Comparison of ENCODE assay signal across 21 cellular contexts in the genomic region with DNA sequence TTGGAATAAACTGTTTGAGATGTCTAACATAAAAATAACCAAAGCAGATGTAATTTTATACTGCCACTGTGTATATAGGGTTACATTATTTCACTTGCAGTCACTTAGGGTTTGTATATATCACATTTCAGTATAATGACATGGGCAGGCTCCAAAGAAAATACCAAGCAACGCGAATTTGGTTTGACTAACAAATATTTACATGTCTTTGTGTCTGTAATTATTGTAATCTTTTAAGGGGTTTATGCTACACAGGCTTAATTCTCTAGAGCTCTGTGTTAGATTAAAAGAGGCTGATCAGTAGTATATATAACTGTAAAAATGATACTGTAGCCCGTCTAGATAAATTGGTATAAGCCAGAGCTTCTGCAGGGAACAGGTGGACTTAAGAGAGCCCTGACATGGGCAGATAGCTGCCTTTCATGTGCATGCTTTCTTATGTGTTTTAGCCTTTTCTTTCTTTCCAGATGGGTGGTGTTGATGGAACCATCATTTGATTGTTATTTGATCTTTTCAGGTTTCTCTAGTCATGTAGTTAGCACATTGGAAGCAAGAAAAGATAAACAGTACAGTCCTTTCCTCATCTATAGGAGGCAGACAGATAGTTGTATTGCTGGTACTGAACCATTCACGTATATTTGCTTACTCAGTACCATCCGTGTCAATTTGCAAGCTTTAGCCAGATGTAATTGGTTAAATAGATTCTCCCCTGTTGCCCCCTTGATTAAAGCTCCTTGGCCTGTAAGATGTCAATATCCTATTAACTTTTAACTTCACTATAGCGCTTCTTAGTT.
A peak's percentile ranks its signal among the peaks of the same experiment; 100 is the strongest.
DNase-seq lines count a peak whose midpoint lies in the region; ATAC-seq and TF ChIP-seq lines count a peak whose summit lies in the region.
"Had no signal": no experiment of that assay in that cellular context is flagged by ENCODE, and none has a peak within 500 bp of the region (broad histone marks: within the 10 kb centered on the region; RNA-seq: fewer than 3 reads in every experiment).

No MANE protein-coding gene starts in this region.

- no peaks in the 10 kb centered on the region for H3K4me1 ChIP-seq in heart left ventricle
- H3K4me1 ChIP-seq in colonic mucosa: no peaks in the 10 kb centered on the region
- H3K4me1 ChIP-seq: foreskin keratinocyte had no signal

- no peak for TF ChIP-seq CTCF in heart left ventricle (IDR thresholded peaks at IDR 0.05)
- no peak for TF ChIP-seq CTCF in colonic mucosa (IDR thresholded peaks at IDR 0.05)

- H3K36me3 Mint-ChIP-seq in T-helper 2 cell treated with Interferon-gamma antibody and Interleukin-4, amounts not matched to agents 5 μg/mL and 100 μg/mL, for 36 hours (ENCODE audit: low read depth): peaks cover 16% of the 10 kb centered on the region

- no peak overlapping the region for H3K9ac ChIP-seq in colonic mucosa (ENCODE audit: low read depth in 2 of 2, low read length in 2 of 2)

- ATAC-seq in heart left ventricle: no peak
- ATAC-seq: activated CD4-positive, CD25-positive, alpha-beta regulatory T cell treated with anti-CD3 and anti-CD28 coated beads, Interleukin-2, amount 50 U/mL, for 24 hours; foreskin keratinocyte had no signal

- peaks cover 0 to 9% (median 0%) of the 10 kb centered on the region in 12 donors for H3K9me3 ChIP-seq in heart left ventricle
- H3K9me3 ChIP-seq in colonic mucosa: no peaks in the 10 kb centered on the region
- H3K9me3 ChIP-seq: SJCRH30 had no signal

- TF ChIP-seq POLR2A in heart left ventricle (IDR thresholded peaks at IDR 0.05): no peak

- H3K36me3 ChIP-seq in heart left ventricle: no peaks in the 10 kb centered on the region
- no peaks in the 10 kb centered on the region for H3K36me3 ChIP-seq in colonic mucosa
- H3K36me3 ChIP-seq: brain microvascular endothelial cell, SJCRH30 had no signal

- H3K4me3 ChIP-seq in heart left ventricle (no peak overlapping the region), colonic mucosa (no peak overlapping the region)
- H3K4me3 ChIP-seq: coronary artery, SJCRH30 had no signal

- no peak overlapping the region for H3K27ac Mint-ChIP-seq in T-helper 2 cell treated with Interferon-gamma antibody and Interleukin-4, amounts not matched to agents 5 μg/mL and 100 μg/mL, for 36 hours
- H3K27ac Mint-ChIP-seq: activated naive CD8-positive, alpha-beta T cell treated with anti-CD3 and anti-CD28 coated beads, Interleukin-2, amount 10 ng/mL, durations not matched to agents 7 days and 5 days; progenitor cell of endocrine pancreas had no signal

- H3K27ac ChIP-seq in heart left ventricle (no peak overlapping the region), colonic mucosa (no peak overlapping the region)
- H3K27ac ChIP-seq: brain microvascular endothelial cell, coronary artery, foreskin keratinocyte, SJCRH30 had no signal

- no peaks in the 10 kb centered on the region for H3K4me1 Mint-ChIP-seq in T-helper 2 cell treated with Interferon-gamma antibody and Interleukin-4, amounts not matched to agents 5 μg/mL and 100 μg/mL, for 36 hours (ENCODE audit: low read depth)

- intact Hi-C loops in heart left ventricle (cut with DNase I): no loop called here
- intact Hi-C loops in colonic mucosa (cut with DNase I): no loop called here

- H3K27me3 Mint-ChIP-seq in T-helper 2 cell treated with Interferon-gamma antibody and Interleukin-4, amounts not matched to agents 5 μg/mL and 100 μg/mL, for 36 hours (ENCODE audit: low read depth): no peaks in the 10 kb centered on the region
- H3K27me3 Mint-ChIP-seq: activated naive CD8-positive, alpha-beta T cell treated with anti-CD3 and anti-CD28 coated beads, Interleukin-2, amount 10 ng/mL, durations not matched to agents 7 days and 5 days; progenitor cell of endocrine pancreas had no signal

- no peaks in the 10 kb centered on the region for H3K27me3 ChIP-seq in heart left ventricle
- no peaks in the 10 kb centered on the region for H3K27me3 ChIP-seq in colonic mucosa
- H3K27me3 ChIP-seq: brain microvascular endothelial cell, foreskin keratinocyte, SJCRH30 had no signal

- WGBS in heart left ventricle, 4 donors: 79 to 90% (median 84%) methylated on average over 6 of the region's 6 CpGs

- peak; percentile 24 for DNase-seq in DMS53 (lab: John Stamatoyannopoulos, UW)
- no peak for DNase-seq in DMS53 treated with DMSO at 0.1 percent for 48 hours (lab: John Stamatoyannopoulos, UW; ENCODE audit: unreplicated experiment)
- peak; percentile 15 for DNase-seq in M059J (ENCODE audit: low read depth)
- DNase-seq in NCI-H526 treated with DMSO at 0.1 percent for 48 hours (lab: John Stamatoyannopoulos, UW): peak; percentile 97
- DNase-seq in myocyte (ENCODE audit: low read depth): peak; percentile 49
- DNase-seq in heart left ventricle: no peak
- DNase-seq in T-helper 2 cell treated with Interferon-gamma antibody and Interleukin-4, amounts not matched to agents 5 μg/mL and 100 μg/mL, for 36 hours (ENCODE audit: low spot score): no peak
- DNase-seq in colonic mucosa: no peak
- DNase-seq: activated CD8-positive, alpha-beta memory T cell treated with anti-CD3 and anti-CD28 coated beads for 24 hours; activated naive CD8-positive, alpha-beta T cell treated with anti-CD3 and anti-CD28 coated beads, Interleukin-2, amount 10 ng/mL, durations not matched to agents 7 days and 5 days; brain microvascular endothelial cell; C1 segment of cervical spinal cord; DMS79; foreskin keratinocyte; mesendoderm; NCI-H226; OCI-M1 had no signal

- peaks cover 9% of the 10 kb centered on the region for H3K9me3 Mint-ChIP-seq in T-helper 2 cell treated with Interferon-gamma antibody and Interleukin-4, amounts not matched to agents 5 μg/mL and 100 μg/mL, for 36 hours

- no peak overlapping the region for H3K4me3 Mint-ChIP-seq in T-helper 2 cell treated with Interferon-gamma antibody and Interleukin-4, amounts not matched to agents 5 μg/mL and 100 μg/mL, for 36 hours
- H3K4me3 Mint-ChIP-seq: activated naive CD8-positive, alpha-beta T cell treated with anti-CD3 and anti-CD28 coated beads, Interleukin-2, amount 10 ng/mL, durations not matched to agents 7 days and 5 days had no signal

Comparison
In these comparisons a context has a peak if more than half of its experiments do, and no peak if none do; other contexts are left out.
1. DNase-seq: peak in DMS53 (single experiment), M059J (single experiment), NCI-H526 treated with DMSO at 0.1 percent for 48 hours (single experiment) and myocyte (single experiment); none in DMS53 treated with DMSO at 0.1 percent for 48 hours (single experiment), heart left ventricle (0 of 5), T-helper 2 cell treated with Interferon-gamma antibody and Interleukin-4, amounts not matched to agents 5 μg/mL and 100 μg/mL, for 36 hours (single experiment) and colonic mucosa (single experiment).